Comparison of ENCODE assay signal across 14 cellular contexts in genomic region chr2:3547915-3548314, GRCh38. TPM values are rescaled to one million over a fixed set of nuclear protein-coding genes. Genes with fewer than 3 reads are reported as not detected.
DNase-seq lines count a peak whose midpoint lies in the region; TF ChIP-seq lines count a peak whose summit lies in the region.
"Had no signal": no experiment of that assay in that cellular context is flagged by ENCODE, and none has a peak within 500 bp of the region (broad histone marks: within the 10 kb centered on the region; RNA-seq: fewer than 3 reads in every experiment).

No MANE protein-coding gene starts in this region.

- POLR2A ChIA-PET in MCF 10A (lab: Yijun Ruan, JAX): interaction anchor here (1.4 kb wide), 1 partner anchor 10 kb away, joined by 5 read pairs; the partner anchor contains the start of gene RNASEH1

- no peaks in the 10 kb centered on the region for H3K9me3 Mint-ChIP-seq in MCF 10A (ENCODE audit: unreplicated experiment)
- H3K9me3 Mint-ChIP-seq: GM23338 had no signal

- H3K4me1 Mint-ChIP-seq in MCF 10A (ENCODE audit: insufficient read depth, unreplicated experiment): no peaks in the 10 kb centered on the region
- H3K4me1 Mint-ChIP-seq: GM23338 had no signal

- peaks cover 92% of the 10 kb centered on the region for H3K36me3 Mint-ChIP-seq in MCF 10A (ENCODE audit: insufficient read depth, unreplicated experiment)

- TF ChIP-seq POLR2A in breast epithelium (IDR thresholded peaks at IDR 0.05): no peak

- CTCF ChIA-PET in MCF 10A (lab: Yijun Ruan, JAX): no interaction called here

- peaks cover 18% of the 10 kb centered on the region for H3K36me3 ChIP-seq in breast epithelium

- no peaks in the 10 kb centered on the region for H3K27me3 ChIP-seq in breast epithelium

- no peaks in the 10 kb centered on the region for H3K9me3 ChIP-seq in breast epithelium

- no TSS peak for BruUV-seq in MCF 10A (replicated peaks; lab: Mats Ljungman, UMichigan)

- H3K27ac ChIP-seq in breast epithelium: no peak overlapping the region

- no peaks in the 10 kb centered on the region for H3K4me1 ChIP-seq in breast epithelium

- H3K27me3 Mint-ChIP-seq in MCF 10A (ENCODE audit: insufficient read depth, unreplicated experiment): no peaks in the 10 kb centered on the region

- H3K27ac Mint-ChIP-seq in MCF 10A (ENCODE audit: low read depth, unreplicated experiment): peak overlapping the region; percentile 74
- H3K27ac Mint-ChIP-seq: GM23338 had no signal

- TF ChIP-seq CTCF in MCF 10A (IDR thresholded peaks at IDR 0.05; ENCODE audit: unreplicated experiment) (no peak), breast epithelium (IDR thresholded peaks at IDR 0.05) (no peak)

- no peak overlapping the region for H3K4me3 ChIP-seq in breast epithelium
- H3K4me3 ChIP-seq: GM23338 had no signal

- DNase-seq in MCF 10A (ENCODE audit: unreplicated experiment): no peak
- DNase-seq in breast epithelium (ENCODE audit: low spot score in 2 of 2): no peak
- DNase-seq in RKO (ENCODE audit: low spot score): peak; percentile 47
- peak; percentile 22 for DNase-seq in kidney tubule cell (ENCODE audit: low spot score)
- no peak for DNase-seq in kidney glomerular epithelial cell (lab: John Stamatoyannopoulos, UW)
- no peak for DNase-seq in NOMO-1 treated with DMSO at 0.1 percent for 48 hours (lab: John Stamatoyannopoulos, UW; ENCODE audit: unreplicated experiment)
- DNase-seq: AML-193, DMS79 treated with DMSO at 0.1 percent for 48 hours, GDM1, KG1, NCI-H1105, NCI-H1694 treated with DMSO at 0.1 percent for 48 hours, Right ventricle myocardium superior had no signal

- intact Hi-C loops in MCF 10A (cut with micrococcal nuclease) (no loop called here), breast epithelium (cut with DNase I; ENCODE audit: low total_unique reads) (no loop called here)

- H3K4me3 Mint-ChIP-seq in MCF 10A (ENCODE audit: unreplicated experiment): no peak overlapping the region
- H3K4me3 Mint-ChIP-seq: GM23338 had no signal

RNA-seq across cellular contexts. Expression of gene RNASEH1, which starts 10.2 kb away (rescaled TPM):
- total RNA-seq in MCF 10A (2022) (43.2 and 48.3 TPM in 2 replicates), breast epithelium (10 to 100 TPM; 17.3 to 22.1 (median 21.0) TPM)

RNA-seq across cellular contexts. Expression of gene RPS7, which starts 27.1 kb away (rescaled TPM):
- total RNA-seq in MCF 10A (2022) (1,765 and 1,834 TPM in 2 replicates), breast epithelium (1,000 to 10,000 TPM; 2,542 to 4,150 (median 3,724) TPM)

RNA-seq across cellular contexts. Expression of gene ADI1, which starts 28.6 kb away (rescaled TPM):
- total RNA-seq in MCF 10A (2022) (50.1 and 61.9 TPM in 2 replicates), breast epithelium (10 to 100 TPM; 47.2 to 81.3 (median 78.2) TPM)

RNA-seq across cellular contexts. Expression of gene COLEC11, which starts 47.0 kb away (rescaled TPM):
- not detected in 2 replicates for total RNA-seq in MCF 10A (2022)
- 1 to 10 TPM in 2 of 3 donors, under 1 TPM in 1; 0.33 to 1.9 (median 1.0) TPM for total RNA-seq in breast epithelium

Comparison
In these comparisons a context has a peak if more than half of its experiments do, and no peak if none do; other contexts are left out.
1. DNase-seq: peak in RKO (single experiment) and kidney tubule cell (single experiment); none in MCF 10A (single experiment), breast epithelium (0 of 2), kidney glomerular epithelial cell (single experiment) and NOMO-1 treated with DMSO at 0.1 percent for 48 hours (single experiment).